ENCODE assay signal across 10 cellular contexts in the genomic region with DNA sequence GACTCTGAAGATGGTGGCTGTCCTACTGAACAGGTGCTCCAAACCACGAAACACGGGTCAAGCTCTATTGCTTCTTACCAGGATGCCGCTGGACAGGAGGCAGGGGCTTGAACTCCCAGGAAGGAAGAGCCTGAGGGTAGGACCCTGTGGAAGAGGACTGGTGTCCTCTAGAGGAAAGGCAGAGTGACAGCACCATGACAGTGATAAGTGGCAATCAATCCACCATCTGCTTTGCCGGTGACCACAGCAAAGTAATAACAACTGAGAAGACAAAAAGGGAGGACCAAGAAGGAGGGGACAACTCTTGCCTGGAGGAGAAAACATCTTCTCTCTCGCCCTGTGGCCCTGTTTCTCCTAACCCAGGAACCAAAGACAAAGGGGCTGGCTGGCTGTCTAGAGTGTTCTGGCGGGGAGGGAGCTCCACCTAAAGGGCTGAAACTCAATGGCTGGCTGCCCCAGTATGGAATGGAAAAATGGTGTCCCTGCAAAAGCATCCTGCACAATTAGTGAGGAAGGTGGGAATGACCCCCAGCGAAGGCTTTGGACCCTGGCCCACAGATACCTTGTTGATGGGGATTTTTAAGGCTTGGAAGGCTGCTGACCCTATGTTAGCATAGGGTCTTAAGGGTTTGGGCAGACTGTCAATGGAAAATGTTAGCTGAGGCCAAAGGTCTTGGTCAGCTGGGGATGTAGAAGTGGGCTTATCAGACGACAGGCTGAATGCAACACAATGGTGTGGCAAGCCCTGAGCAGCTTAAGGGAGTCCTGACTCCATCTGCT. TPM values are rescaled to one million over a fixed set of nuclear protein-coding genes. Genes with fewer than 3 reads are reported as not detected.
A peak's percentile ranks its signal among the peaks of the same experiment; 100 is the strongest.
DNase-seq lines count a peak whose midpoint lies in the region; ATAC-seq and TF ChIP-seq lines count a peak whose summit lies in the region.
"Had no signal": no experiment of that assay in that cellular context is flagged by ENCODE, and none has a peak within 500 bp of the region (broad histone marks: within the 10 kb centered on the region; RNA-seq: fewer than 3 reads in every experiment).

No MANE protein-coding gene starts in this region.

- no peaks in the 10 kb centered on the region for H3K9me3 Mint-ChIP-seq in osteocyte (ENCODE audit: unreplicated experiment)

- no peak overlapping the region for H3K9ac ChIP-seq in Karpas-422 (ENCODE audit: low read length)

- H3K9me3 ChIP-seq in Karpas-422 (ENCODE audit: low read length) (no peaks in the 10 kb centered on the region), gastrocnemius medialis (no peaks in the 10 kb centered on the region)
- H3K9me3 ChIP-seq: thoracic aorta had no signal

- in situ Hi-C loops in gastrocnemius medialis (cut with MboI; ENCODE audit: low sequenced_read_pairs in 4 of 4) = no loop called here

- no peak for ATAC-seq in HG02588 (IDR thresholded peaks at IDR 0.05; ENCODE audit: unreplicated experiment)
- no peak for ATAC-seq in gastrocnemius medialis
- no peak for ATAC-seq in GM18519 (IDR thresholded peaks at IDR 0.05; ENCODE audit: low FRiP score, unreplicated experiment)

- no peak overlapping the region for H3K27ac Mint-ChIP-seq in osteocyte (ENCODE audit: unreplicated experiment)

- no peaks in the 10 kb centered on the region for H3K36me3 ChIP-seq in Karpas-422 (ENCODE audit: insufficient read depth, low read length)
- H3K36me3 ChIP-seq in gastrocnemius medialis = no peaks in the 10 kb centered on the region
- H3K36me3 ChIP-seq: thoracic aorta had no signal

- H3K4me3 ChIP-seq in Karpas-422 (ENCODE audit: low read length) (no peak overlapping the region), cardiac fibroblast (replicated peaks in 1 of 2; ENCODE audit: low read depth in 2 of 2, low read length in 2 of 2) (no peak overlapping the region), gastrocnemius medialis (no peak overlapping the region)
- H3K4me3 ChIP-seq: thoracic aorta had no signal

- no peaks in the 10 kb centered on the region for H3K9me2 ChIP-seq in Karpas-422 (replicated peaks; ENCODE audit: insufficient read depth, low read length)

- TF ChIP-seq CTCF in cardiac fibroblast (IDR thresholded peaks at IDR 0.05; ENCODE audit: low read depth, low read length) (peak; percentile 10), osteocyte (IDR thresholded peaks at IDR 0.05) (peak; percentile 41), gastrocnemius medialis (IDR thresholded peaks at IDR 0.05 in 4 of 5, conservative IDR thresholded peaks at IDR 0.05 in 1 of 5) (no peak)

- DNase-seq in DMS 273 (lab: John Stamatoyannopoulos, UW; ENCODE audit: unreplicated experiment) = peak; percentile 26
- no peak for DNase-seq in DMS 273 treated with DMSO at 0.1 percent for 48 hours (lab: John Stamatoyannopoulos, UW)
- peak; percentile 55 for DNase-seq in Karpas-422
- peak; percentile 16 for DNase-seq in cardiac fibroblast (ENCODE audit: low read depth in 2 of 2)
- DNase-seq in osteocyte (ENCODE audit: extremely low spot score, unreplicated experiment) = peak; percentile 71
- DNase-seq in gastrocnemius medialis = no peak
- DNase-seq: kidney had no signal

- H4K20me1 ChIP-seq in Karpas-422 (ENCODE audit: insufficient read depth, low read depth, low read length) = no peaks in the 10 kb centered on the region

- peaks cover 9% of the 10 kb centered on the region for H3K36me3 Mint-ChIP-seq in osteocyte (ENCODE audit: unreplicated experiment)

- no peak for TF ChIP-seq POLR2A in gastrocnemius medialis (IDR thresholded peaks at IDR 0.05)

- no peaks in the 10 kb centered on the region for H3K27me3 Mint-ChIP-seq in osteocyte (ENCODE audit: unreplicated experiment)

- no peak overlapping the region for H3K4me3 Mint-ChIP-seq in osteocyte (ENCODE audit: unreplicated experiment)

- no peak overlapping the region for H2AFZ ChIP-seq in Karpas-422 (ENCODE audit: low read length)

- no peak overlapping the region for H3K27ac ChIP-seq in Karpas-422 (ENCODE audit: low read length)
- H3K27ac ChIP-seq in gastrocnemius medialis = no peak overlapping the region
- H3K27ac ChIP-seq: thoracic aorta had no signal

- no peaks in the 10 kb centered on the region for H3K79me2 ChIP-seq in Karpas-422 (ENCODE audit: low read length)

- intact Hi-C loops in gastrocnemius medialis (cut with DNase I; ENCODE audit: low total_unique reads) = no loop called here

- peaks cover 22% of the 10 kb centered on the region for H3K4me1 Mint-ChIP-seq in osteocyte (ENCODE audit: unreplicated experiment)

- H3K4me1 ChIP-seq in Karpas-422 (ENCODE audit: low read length) (no peaks in the 10 kb centered on the region), gastrocnemius medialis (no peaks in the 10 kb centered on the region)

- H3K27me3 ChIP-seq in Karpas-422 (ENCODE audit: low read length) (no peaks in the 10 kb centered on the region), gastrocnemius medialis (no peaks in the 10 kb centered on the region)

- no peak overlapping the region for H3K4me2 ChIP-seq in Karpas-422 (ENCODE audit: low read depth, low read length, poor library complexity, severe bottlenecking)

RNA-seq across cellular contexts. Expression of a gene that starts 35.4 kb away (rescaled TPM):
- total RNA-seq in Karpas-422 (2014; rRNA removed; shearing (Covaris generic); ENCODE audit: low replicate concordance) = not detected in 2 replicates
- total RNA-seq in osteocyte (1.6 and 2.5 TPM in 2 replicates), gastrocnemius medialis (under 1 TPM in 2 of 4 donors, not detected in 2; 0.29 to 0.58 TPM)
- total RNA-seq: thoracic aorta had no signal

Comparison
In these comparisons a context has a peak if more than half of its experiments do, and no peak if none do; other contexts are left out.
1. DNase-seq: peak in DMS 273 (single experiment), Karpas-422 (single experiment), cardiac fibroblast (2 of 2) and osteocyte (single experiment); none in DMS 273 treated with DMSO at 0.1 percent for 48 hours (single experiment) and gastrocnemius medialis (0 of 2).
2. CTCF ChIP-seq: peak in cardiac fibroblast (single experiment) and osteocyte (single experiment); none in gastrocnemius medialis (0 of 5).